In genomic region chr3:9600597-9600996, GRCh38 we compare ENCODE assay signal across 8 cellular contexts. TPM values are rescaled to one million over a fixed set of nuclear protein-coding genes. Genes with fewer than 3 reads are reported as not detected.
A peak's percentile ranks its signal among the peaks of the same experiment; 100 is the strongest.
DNase-seq lines count a peak whose midpoint lies in the region; ATAC-seq and TF ChIP-seq lines count a peak whose summit lies in the region.

No MANE protein-coding gene starts in this region.

- peaks cover 1% of the 10 kb centered on the region for H3K36me3 Mint-ChIP-seq in progenitor cell of endocrine pancreas (ENCODE audit: insufficient read depth)

- DNase-seq in DMS 273 treated with DMSO at 0.1 percent for 48 hours (lab: John Stamatoyannopoulos, UW) (peak; percentile 15), NCI-H524 (lab: John Stamatoyannopoulos, UW) (peak; percentile 53 to 76), epithelial cell of proximal tubule (ENCODE audit: low read depth) (no peak), progenitor cell of endocrine pancreas (ENCODE audit: low spot score, unreplicated experiment) (peak; percentile 10), CD1c-positive myeloid dendritic cell (ENCODE audit: extremely low spot score) (no peak), HuH-7.5 (ENCODE audit: low spot score) (no peak), NCI-H187 (lab: John Stamatoyannopoulos, UW) (no peak)

- no peak overlapping the region for H3K4me3 Mint-ChIP-seq in progenitor cell of endocrine pancreas (ENCODE audit: low read depth)

- H3K27me3 Mint-ChIP-seq in progenitor cell of endocrine pancreas, result peaks cover 3% of the 10 kb centered on the region

- no peaks in the 10 kb centered on the region for H3K4me1 Mint-ChIP-seq in progenitor cell of endocrine pancreas (ENCODE audit: low read depth)

- ATAC-seq in HG02642 (IDR thresholded peaks at IDR 0.05; ENCODE audit: poor library complexity, unreplicated experiment), result no peak

- H3K9me3 Mint-ChIP-seq in progenitor cell of endocrine pancreas (ENCODE audit: low read depth), result peaks cover 6% of the 10 kb centered on the region

- no peak for TF ChIP-seq CTCF in epithelial cell of proximal tubule (conservative IDR thresholded peaks at IDR 0.05; ENCODE audit: low read depth, low read length)
- TF ChIP-seq CTCF in progenitor cell of endocrine pancreas (IDR thresholded peaks at IDR 0.05; ENCODE audit: unreplicated experiment), result no peak

- H3K4me3 ChIP-seq in epithelial cell of proximal tubule (ENCODE audit: low read depth, low read length), result peak overlapping the region; percentile 37

- no peak overlapping the region for H3K27ac Mint-ChIP-seq in progenitor cell of endocrine pancreas

RNA-seq across cellular contexts. Expression of gene LHFPL4, which starts 47.0 kb away (rescaled TPM):
- total RNA-seq in epithelial cell of proximal tubule (not detected in 2 replicates), progenitor cell of endocrine pancreas (0.55 and 0.64 TPM in 2 replicates)

RNA-seq across cellular contexts. Expression of gene MTMR14, which starts 48.7 kb away (rescaled TPM):
- total RNA-seq in epithelial cell of proximal tubule (25.5 and 28.9 TPM in 2 replicates), progenitor cell of endocrine pancreas (39.4 and 42.3 TPM in 2 replicates)

Comparison
In these comparisons a context has a peak if more than half of its experiments do, and no peak if none do; other contexts are left out.
1. DNase-seq: peak in DMS 273 treated with DMSO at 0.1 percent for 48 hours (single experiment), NCI-H524 (2 of 2) and progenitor cell of endocrine pancreas (single experiment); none in epithelial cell of proximal tubule (single experiment), CD1c-positive myeloid dendritic cell (single experiment), HuH-7.5 (single experiment) and NCI-H187 (0 of 2).